1 cellular context compared by ENCODE assay signal in genomic region chr17:32903774-32904673, GRCh38.
A peak's percentile ranks its signal among the peaks of the same experiment; 100 is the strongest.
TF ChIP-seq lines count a peak whose summit lies in the region.

No MANE protein-coding gene starts in this region.

TF ChIP-seq in GM12878, 131 proteins besides CTCF, POLR2A, EP300 and RAD21 (continues in another document):
- TF ChIP-seq ZNF384 (IDR thresholded peaks at IDR 0.05; ENCODE audit: borderline replicate concordance, low read depth, low read length) (peak; percentile 34; the same call in 1 of the 2 replicates), EGR1 (IDR thresholded peaks at IDR 0.05; ENCODE audit: borderline replicate concordance in 1 of 2, low read depth in 2 of 2, low read length in 2 of 2) (no peak), RBBP5 (conservative IDR thresholded peaks at IDR 0.05) (no peak), IRF3 (IDR thresholded peaks at IDR 0.05) (no peak), NKRF (conservative IDR thresholded peaks at IDR 0.05) (no peak), LARP7 (IDR thresholded peaks at IDR 0.05) (no peak), PRDM15 (CRISPR knock-in tag; IDR thresholded peaks at IDR 0.05) (no peak), JUND (IDR thresholded peaks at IDR 0.05; ENCODE audit: low read depth, low read length) (no peak), MXI1 (IDR thresholded peaks at IDR 0.05; ENCODE audit: low read depth, low read length) (no peak), NRF1 (conservative IDR thresholded peaks at IDR 0.05; ENCODE audit: low read depth, low read length) (no peak), CBFB (IDR thresholded peaks at IDR 0.05; ENCODE audit: low read depth) (no peak), SPI1 (IDR thresholded peaks at IDR 0.05; ENCODE audit: borderline replicate concordance, insufficient read depth, low read depth, low read length) (peak; percentile 4; the same call in 1 of the 2 replicates), SREBF1 (IDR thresholded peaks at IDR 0.05; ENCODE audit: low read length) (no peak), PML (IDR thresholded peaks at IDR 0.05; ENCODE audit: low read length) (no peak), KAT2A (conservative IDR thresholded peaks at IDR 0.05; ENCODE audit: control insufficient read depth, low read depth, low read length) (no peak), ZBTB4 (CRISPR knock-in tag; IDR thresholded peaks at IDR 0.05) (no peak), SRF (IDR thresholded peaks at IDR 0.05; ENCODE audit: low read depth in 2 of 2, low read length in 2 of 2) (no peak), ZNF592 (IDR thresholded peaks at IDR 0.05) (no peak), HCFC1 (IDR thresholded peaks at IDR 0.05; ENCODE audit: low read length) (no peak), PBX3 (IDR thresholded peaks at IDR 0.05; ENCODE audit: insufficient replicate concordance, low read depth, low read length) (no peak), STAT1 (conservative IDR thresholded peaks at IDR 0.05) (no peak), E2F4 (IDR thresholded peaks at IDR 0.05; ENCODE audit: low read depth, low read length) (no peak), FOXK2 (IDR thresholded peaks at IDR 0.05) (no peak), ZNF24 (IDR thresholded peaks at IDR 0.05) (no peak), CHD1 (IDR thresholded peaks at IDR 0.05; ENCODE audit: low read depth, low read length) (no peak), BHLHE40 (IDR thresholded peaks at IDR 0.05; ENCODE audit: borderline replicate concordance in 1 of 2, low read depth in 2 of 2, low read length in 1 of 2) (peak; percentile 9 to 38; a peak in 1 of 4 replicates), MTA2 (IDR thresholded peaks at IDR 0.05; ENCODE audit: low read depth) (peak; percentile 36; the same call in 1 of the 2 replicates), HSF1 (IDR thresholded peaks at IDR 0.05; ENCODE audit: low read depth, low read length) (no peak), RUNX3 (IDR thresholded peaks at IDR 0.05; ENCODE audit: low read length) (peak; percentile 20; the same call in 1 of the 2 replicates), TCF3 (IDR thresholded peaks at IDR 0.05; ENCODE audit: borderline replicate concordance, insufficient read depth, low read depth, low read length) (no peak), KDM1A (IDR thresholded peaks at IDR 0.05; ENCODE audit: borderline replicate concordance) (no peak), NR2F1 (conservative IDR thresholded peaks at IDR 0.05) (no peak), BCL3 (IDR thresholded peaks at IDR 0.05; ENCODE audit: borderline replicate concordance, insufficient read depth, low read depth, low read length, poor library complexity, severe bottlenecking) (no peak), ETV6 (conservative IDR thresholded peaks at IDR 0.05 in 1 of 2, IDR thresholded peaks at IDR 0.05 in 1 of 2; ENCODE audit: borderline replicate concordance in 1 of 2, low read depth in 1 of 2) (no peak)
